Comparison of ENCODE assay signal across 11 cellular contexts in genomic region chr1:32272557-32273388, GRCh38. TPM values are rescaled to one million over a fixed set of nuclear protein-coding genes. Genes with fewer than 3 reads are reported as not detected.
DNase-seq lines count a peak whose midpoint lies in the region; ATAC-seq and FAIRE-seq lines count a peak whose summit lies in the region.
"Had no signal": no experiment of that assay in that cellular context is flagged by ENCODE, and none has a peak within 500 bp of the region (broad histone marks: within the 10 kb centered on the region; RNA-seq: fewer than 3 reads in every experiment).

No MANE protein-coding gene starts in this region.

- H3K36me3 Mint-ChIP-seq in activated CD8-positive, alpha-beta T cell treated with anti-CD3 and anti-CD28 coated beads, Interleukin-2, amount 10 ng/mL, durations not matched to agents 7 days and 5 days (ENCODE audit: low read depth) = peaks cover 68% of the 10 kb centered on the region
- H3K36me3 Mint-ChIP-seq: brain had no signal

- DNase-seq in stimulated activated CD4-positive, alpha-beta T cell treated with anti-CD3 and anti-CD28 coated beads, Interleukin-2, amount 100 ng/mL, for 4 hours (ENCODE audit: low read depth) = peak; percentile 46
- DNase-seq in stimulated activated CD4-positive, alpha-beta T cell treated with anti-CD3 and anti-CD28 coated beads, Interleukin-12 subunit alpha, Interleukin-12 subunit beta, amount 100 ng/mL, for 4 hours = no peak
- no peak for DNase-seq in activated CD8-positive, alpha-beta T cell treated with anti-CD3 and anti-CD28 coated beads, Interleukin-2, amount 10 ng/mL, durations not matched to agents 7 days and 5 days
- DNase-seq in urothelium cell line (ENCODE audit: low spot score) = no peak
- DNase-seq in DMS53 (lab: John Stamatoyannopoulos, UW) = no peak
- no peak for DNase-seq in G401 (ENCODE audit: low spot score)
- DNase-seq: upper lobe of left lung had no signal

- peak overlapping the region; percentile 59 for H3K4me3 Mint-ChIP-seq in activated CD8-positive, alpha-beta T cell treated with anti-CD3 and anti-CD28 coated beads, Interleukin-2, amount 10 ng/mL, durations not matched to agents 7 days and 5 days
- H3K4me3 Mint-ChIP-seq: brain had no signal

- H3K4me1 ChIP-seq in iPS-20b (ENCODE audit: insufficient read depth, low read length) = peaks cover 18% of the 10 kb centered on the region; the same call in 1 of the 2 replicates

- H3K27ac ChIP-seq in iPS-20b (ENCODE audit: low read length) = no peak overlapping the region
- H3K27ac ChIP-seq: SJSA1, upper lobe of left lung had no signal

- H3K9ac ChIP-seq in iPS-20b (ENCODE audit: low read depth, low read length) = peak overlapping the region; percentile 64; the same call in 1 of the 2 replicates

- in situ Hi-C loops in G401 (cut with HindIII; ENCODE audit: low sequenced_read_pairs) = no loop called here

- no peaks in the 10 kb centered on the region for H3K27me3 Mint-ChIP-seq in activated CD8-positive, alpha-beta T cell treated with anti-CD3 and anti-CD28 coated beads, Interleukin-2, amount 10 ng/mL, durations not matched to agents 7 days and 5 days (ENCODE audit: low read depth)

- CTCF ChIA-PET in activated CD8-positive, alpha-beta T cell treated with anti-CD3 and anti-CD28 coated beads, Interleukin-2, amount 10 ng/mL, durations not matched to agents 7 days and 5 days (lab: Charles Lee) = interaction anchor here (0.6 to 2.4 kb wide), 3 partner anchors 24 to 342 kb away, joined by 3 to 10 read pairs (median 3); no protein-coding TSS in a partner anchor

- peak; percentile 5 for ATAC-seq in activated CD8-positive, alpha-beta T cell treated with anti-CD3 and anti-CD28 coated beads, Interleukin-2, amount 10 ng/mL, durations not matched to agents 7 days and 5 days
- ATAC-seq in HG03280 (IDR thresholded peaks at IDR 0.05; ENCODE audit: unreplicated experiment) = no peak

- H3K4me3 ChIP-seq in iPS-20b (ENCODE audit: low read length) = no peak overlapping the region
- H3K4me3 ChIP-seq: SJSA1, upper lobe of left lung had no signal

- no peaks in the 10 kb centered on the region for H3K9me3 Mint-ChIP-seq in activated CD8-positive, alpha-beta T cell treated with anti-CD3 and anti-CD28 coated beads, Interleukin-2, amount 10 ng/mL, durations not matched to agents 7 days and 5 days (ENCODE audit: insufficient read depth)
- H3K9me3 Mint-ChIP-seq: brain had no signal

- H3K27me3 ChIP-seq in iPS-20b (ENCODE audit: insufficient read depth, low read length) = no peaks in the 10 kb centered on the region
- H3K27me3 ChIP-seq: SJSA1 had no signal

- no peaks in the 10 kb centered on the region for H3K9me3 ChIP-seq in iPS-20b (ENCODE audit: insufficient read depth, low read depth, low read length)
- H3K9me3 ChIP-seq: SJSA1, upper lobe of left lung had no signal

- peaks cover 65% of the 10 kb centered on the region for H3K4me1 Mint-ChIP-seq in activated CD8-positive, alpha-beta T cell treated with anti-CD3 and anti-CD28 coated beads, Interleukin-2, amount 10 ng/mL, durations not matched to agents 7 days and 5 days (ENCODE audit: low read depth)

- H3K36me3 ChIP-seq in iPS-20b (ENCODE audit: insufficient read depth, low read depth, low read length) = peaks cover 4% of the 10 kb centered on the region; the same call in 1 of the 2 replicates
- H3K36me3 ChIP-seq: SJSA1, upper lobe of left lung had no signal

- peak overlapping the region; percentile 86 for H3K27ac Mint-ChIP-seq in activated CD8-positive, alpha-beta T cell treated with anti-CD3 and anti-CD28 coated beads, Interleukin-2, amount 10 ng/mL, durations not matched to agents 7 days and 5 days

- peak; percentile 98 for FAIRE-seq in urothelium cell line (lab: Jason Lieb, UNC)

- POLR2A ChIA-PET in activated CD8-positive, alpha-beta T cell treated with anti-CD3 and anti-CD28 coated beads, Interleukin-2, amount 10 ng/mL, durations not matched to agents 7 days and 5 days (lab: Charles Lee) = interaction anchor here (0.6 to 11.4 kb wide), 6 partner anchors 13 to 32 kb away, joined by 3 to 137 read pairs (median 4); partner anchors contain the start of gene LCK

RNA-seq across cellular contexts. Expression of gene HDAC1, which starts 19.1 kb away (rescaled TPM):
- total RNA-seq in activated CD8-positive, alpha-beta T cell treated with anti-CD3 and anti-CD28 coated beads, Interleukin-2, amount 10 ng/mL, durations not matched to agents 7 days and 5 days = 100 to 1,000 TPM; 219 to 227 TPM
- total RNA-seq in G401 (2014; rRNA removed; shearing (Covaris generic)) = 191 and 286 TPM in 2 replicates

RNA-seq across cellular contexts. Expression of gene LCK, which starts 21.7 kb away (rescaled TPM):
- total RNA-seq in activated CD8-positive, alpha-beta T cell treated with anti-CD3 and anti-CD28 coated beads, Interleukin-2, amount 10 ng/mL, durations not matched to agents 7 days and 5 days = 100 to 1,000 TPM; 464 to 488 TPM
- total RNA-seq in G401 (2014; rRNA removed; shearing (Covaris generic)) = not detected in 2 replicates
- total RNA-seq: SJSA1 had no signal

RNA-seq across cellular contexts. Expression of gene FAM167B, which starts 25.8 kb away (rescaled TPM):
- total RNA-seq in activated CD8-positive, alpha-beta T cell treated with anti-CD3 and anti-CD28 coated beads, Interleukin-2, amount 10 ng/mL, durations not matched to agents 7 days and 5 days = under 1 TPM; 0.78 to 0.90 TPM
- total RNA-seq in G401 (2014; rRNA removed; shearing (Covaris generic)) = not detected in 2 replicates

RNA-seq across cellular contexts. Expression of gene EIF3I, which starts 50.6 kb away (rescaled TPM):
- 100 to 1,000 TPM; 194 to 196 TPM for total RNA-seq in activated CD8-positive, alpha-beta T cell treated with anti-CD3 and anti-CD28 coated beads, Interleukin-2, amount 10 ng/mL, durations not matched to agents 7 days and 5 days
- total RNA-seq in G401 (2014; rRNA removed; shearing (Covaris generic)) = 451 and 486 TPM in 2 replicates

RNA-seq across cellular contexts. Expression of gene TMEM234, which starts 50.6 kb away (rescaled TPM):
- total RNA-seq in activated CD8-positive, alpha-beta T cell treated with anti-CD3 and anti-CD28 coated beads, Interleukin-2, amount 10 ng/mL, durations not matched to agents 7 days and 5 days = 10 to 100 TPM; 10.6 TPM
- total RNA-seq in G401 (2014; rRNA removed; shearing (Covaris generic)) = 11.8 and 17.0 TPM in 2 replicates

Comparison
In these comparisons a context has a peak if more than half of its experiments do, and no peak if none do; other contexts are left out.
1. RNA of gene LCK, which starts 21.7 kb away (total RNA-seq): 464 to 488 TPM in activated CD8-positive, alpha-beta T cell treated with anti-CD3 and anti-CD28 coated beads, Interleukin-2, amount 10 ng/mL, durations not matched to agents 7 days and 5 days; not detected in G401; every median in the first group is over 100 times any median in the second.